In genomic region chr5:37370864-37371726, GRCh38 we compare ENCODE assay signal across 1 cellular context.
A peak's percentile ranks its signal among the peaks of the same experiment; 100 is the strongest.
TF ChIP-seq lines count a peak whose summit lies in the region.

TSS of gene NUP155 (minus strand) at chr5:37371106. CDS start at chr5:37370977, 129 bp downstream.

TF ChIP-seq in HepG2, 621 proteins besides CTCF, POLR2A, EP300 and RAD21 (continued from another document and continues in another):
- TF ChIP-seq TIGD3 (CRISPR knock-in tag; IDR thresholded peaks at IDR 0.05; ENCODE audit: borderline replicate concordance) (no peak), PRDM10 (CRISPR knock-in tag; IDR thresholded peaks at IDR 0.05; ENCODE audit: low read depth) (no peak), HNRNPUL1 (IDR thresholded peaks at IDR 0.05; ENCODE audit: low read depth, low read length) (no peak), TCF12 (IDR thresholded peaks at IDR 0.05) (no peak), TCF12 (CRISPR knock-in tag; IDR thresholded peaks at IDR 0.05) (no peak), ZNF503 (CRISPR knock-in tag; IDR thresholded peaks at IDR 0.05) (no peak), FOSL2 (CRISPR knock-in tag; IDR thresholded peaks at IDR 0.05) (peak; percentile 42; the same call in 1 of the 2 replicates), PHF21A (CRISPR knock-in tag; IDR thresholded peaks at IDR 0.05) (no peak), THAP11 (CRISPR knock-in tag; IDR thresholded peaks at IDR 0.05) (peak; percentile 94), ATF1 (CRISPR knock-in tag; IDR thresholded peaks at IDR 0.05) (peak; percentile 99), ARNTL (CRISPR knock-in tag; IDR thresholded peaks at IDR 0.05) (no peak), IRF9 (CRISPR knock-in tag; IDR thresholded peaks at IDR 0.05; ENCODE audit: borderline replicate concordance) (0 out of 2 replicates have a peak, but pooled peaks have one; percentile 57), ZNF224 (CRISPR knock-in tag; IDR thresholded peaks at IDR 0.05) (no peak), CENPBD1 (CRISPR knock-in tag; IDR thresholded peaks at IDR 0.05; ENCODE audit: borderline replicate concordance, low read depth) (no peak), ZNF468 (CRISPR knock-in tag; IDR thresholded peaks at IDR 0.05) (no peak), ZNF382 (CRISPR knock-in tag; IDR thresholded peaks at IDR 0.05; ENCODE audit: borderline replicate concordance) (no peak), TAF15 (IDR thresholded peaks at IDR 0.05; ENCODE audit: low read depth, low read length, poor library complexity, severe bottlenecking) (no peak), ZNF816 (CRISPR knock-in tag; IDR thresholded peaks at IDR 0.05; ENCODE audit: borderline replicate concordance) (no peak), MTA1 (CRISPR knock-in tag; IDR thresholded peaks at IDR 0.05; ENCODE audit: borderline replicate concordance) (no peak), ARNT2 (CRISPR knock-in tag; IDR thresholded peaks at IDR 0.05; ENCODE audit: low read depth) (peak; percentile 72; the same call in 1 of the 2 replicates), ZNF414 (CRISPR knock-in tag; IDR thresholded peaks at IDR 0.05) (no peak; the same call in none of the 2 replicates), ZMAT5 (CRISPR knock-in tag; IDR thresholded peaks at IDR 0.05; ENCODE audit: borderline replicate concordance, low read depth) (no peak), ZNF850 (CRISPR knock-in tag; conservative IDR thresholded peaks at IDR 0.05) (no peak), SSRP1 (CRISPR knock-in tag; IDR thresholded peaks at IDR 0.05) (no peak), EEA1 (CRISPR knock-in tag; IDR thresholded peaks at IDR 0.05; ENCODE audit: borderline replicate concordance) (no peak), KAT2B (IDR thresholded peaks at IDR 0.05; ENCODE audit: borderline replicate concordance, low read depth, low read length) (no peak), ZFAT (CRISPR knock-in tag; conservative IDR thresholded peaks at IDR 0.05) (no peak), ZSCAN5A (CRISPR knock-in tag; IDR thresholded peaks at IDR 0.05; ENCODE audit: borderline replicate concordance) (no peak), RXRA (CRISPR knock-in tag; IDR thresholded peaks at IDR 0.05) (peak; percentile 20; the same call in 1 of the 2 replicates), TCF7L2 (IDR thresholded peaks at IDR 0.05; ENCODE audit: low read depth, low read length) (no peak), ZNF646 (CRISPR knock-in tag; IDR thresholded peaks at IDR 0.05) (no peak), ZFYVE20 (CRISPR knock-in tag; IDR thresholded peaks at IDR 0.05; ENCODE audit: borderline replicate concordance, low read depth) (no peak), STAG1 (CRISPR knock-in tag; IDR thresholded peaks at IDR 0.05) (no peak), RFXANK (CRISPR knock-in tag; IDR thresholded peaks at IDR 0.05) (no peak), ZNF160 (CRISPR knock-in tag; IDR thresholded peaks at IDR 0.05) (no peak), RBFOX2 (IDR thresholded peaks at IDR 0.05; ENCODE audit: low read depth, low read length) (peak; percentile 72), ATF7 (IDR thresholded peaks at IDR 0.05) (no peak), ATF7 (CRISPR knock-in tag; IDR thresholded peaks at IDR 0.05) (no peak), ERF (CRISPR knock-in tag; IDR thresholded peaks at IDR 0.05) (peak; percentile 66; the same call in 1 of the 2 replicates), MBNL3 (CRISPR knock-in tag; conservative IDR thresholded peaks at IDR 0.05) (no peak), CHD4 (IDR thresholded peaks at IDR 0.05; ENCODE audit: borderline replicate concordance, low read length) (no peak), PRDM15 (CRISPR knock-in tag; IDR thresholded peaks at IDR 0.05) (no peak), STAT5B (CRISPR knock-in tag; IDR thresholded peaks at IDR 0.05) (no peak)
